Comparison of ENCODE assay signal across 8 cellular contexts in the genomic region with DNA sequence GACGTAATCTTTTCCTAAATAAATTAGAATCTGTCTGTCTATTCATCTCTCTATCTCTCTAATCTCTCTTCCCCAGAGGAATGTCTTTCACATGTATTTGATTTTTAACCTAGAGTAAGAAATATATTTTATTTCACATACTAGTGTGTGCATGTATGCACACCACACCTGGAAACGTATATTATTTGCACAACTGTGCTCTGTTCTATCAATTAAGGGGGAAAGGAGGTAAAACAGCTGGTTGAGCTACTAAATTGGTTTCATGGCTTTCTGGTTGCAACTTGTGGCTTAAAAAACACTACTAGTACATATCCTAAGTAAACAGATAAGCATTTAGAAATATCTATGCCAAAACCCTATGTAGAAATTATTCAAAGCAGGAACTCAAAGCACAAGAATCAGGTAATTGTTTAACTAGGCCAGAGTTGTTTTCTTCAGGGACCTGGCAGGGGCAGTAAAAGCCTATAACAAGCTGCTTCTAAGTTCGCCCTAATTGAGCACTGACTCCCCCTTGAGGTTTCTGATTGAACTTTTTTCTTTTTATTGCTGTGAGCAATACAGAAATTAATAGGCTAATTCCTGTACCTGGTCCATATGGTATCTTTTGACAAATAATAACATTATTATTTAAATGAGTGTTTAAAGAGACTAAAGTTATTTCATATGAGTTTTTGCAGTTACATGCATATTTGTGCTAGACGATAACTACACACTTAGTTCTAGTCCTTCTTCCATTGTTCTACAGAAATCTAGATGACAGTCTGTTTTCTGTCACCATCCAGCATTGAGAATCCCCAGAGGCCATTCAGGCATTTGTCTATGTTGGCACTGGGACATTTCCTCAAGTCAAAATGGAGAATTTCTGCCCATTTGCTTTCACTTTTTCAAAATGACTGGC.
DNase-seq lines count a peak whose midpoint lies in the region; ATAC-seq, FAIRE-seq and TF ChIP-seq lines count a peak whose summit lies in the region.

No MANE protein-coding gene starts in this region.

- intact Hi-C loops in GM12878 (cut with micrococcal nuclease; ENCODE audit: unreplicated experiment) = loop anchor here (1.0 kb wide), 1 partner anchor 37 kb away; no protein-coding TSS in a partner anchor

- TF ChIP-seq RAD21 in GM12878 (IDR thresholded peaks at IDR 0.05; ENCODE audit: insufficient read depth, low read depth, low read length) = peak; percentile 50

- no peak overlapping the region for H3K9ac ChIP-seq in GM12878 (ENCODE audit: control insufficient read depth, insufficient read depth, low read length)

- in situ Hi-C loops in GM12878 (cut with MboI) = no loop called here

- SMC1A ChIA-PET in GM12878 (lab: Charles Lee; ENCODE audit: uncharacterized antibody, unreplicated experiment) = interaction anchor here (1.1 to 2.5 kb wide), 4 partner anchors 12 to 130 kb away, joined by 3 to 13 read pairs (median 6); no protein-coding TSS in a partner anchor

- CTCF ChIA-PET in GM12878 (lab: Yijun Ruan, JAX) = interaction anchor here (0.6 to 2.9 kb wide), 6 partner anchors 15 to 438 kb away, joined by 3 to 41 read pairs (median 3); no protein-coding TSS in a partner anchor

- H3K4me3 ChIP-seq in GM12878 = no peak overlapping the region

- BruUV-seq in GM12878 (replicated peaks; lab: Mats Ljungman, UMichigan) = no TSS peak

- peak; percentile 74 for DNase-seq in DMS153 treated with DMSO at 0.1 percent for 48 hours (lab: John Stamatoyannopoulos, UW; ENCODE audit: unreplicated experiment)
- peak; percentile 29 to 59 for DNase-seq in NCI-H446 (lab: John Stamatoyannopoulos, UW)
- no peak for DNase-seq in GM12878 (ENCODE audit: low read depth, low spot score)
- DNase-seq in left kidney (ENCODE audit: low read depth, low spot score) = peak; percentile 74
- no peak for DNase-seq in stimulated activated CD4-positive, alpha-beta T cell treated with anti-CD3 and anti-CD28 coated beads, Interleukin-1b, Interleukin-23, amount 100 ng/mL, for 48 hours

- ATAC-seq in GM19455 (IDR thresholded peaks at IDR 0.05; ENCODE audit: unreplicated experiment) (peak; percentile 81), HG03432 (IDR thresholded peaks at IDR 0.05; ENCODE audit: unreplicated experiment) (peak; percentile 97), GM12878 (peak; percentile 92), HG02571 (IDR thresholded peaks at IDR 0.05; ENCODE audit: unreplicated experiment) (no peak)

- TF ChIP-seq EP300 in GM12878 (IDR thresholded peaks at IDR 0.05; ENCODE audit: borderline replicate concordance in 1 of 2, control insufficient read depth in 1 of 2, low read depth in 2 of 2, low read length in 2 of 2) = no peak

- H3K27ac ChIP-seq in GM12878 (ENCODE audit: control insufficient read depth, insufficient read depth) = no peak overlapping the region

- H3K9me3 ChIP-seq in GM12878 (replicated peaks; ENCODE audit: control insufficient read depth, insufficient read depth, low read length) = no peaks in the 10 kb centered on the region

- H3K79me2 ChIP-seq in GM12878 (ENCODE audit: control insufficient read depth, insufficient read depth, low read length) = no peaks in the 10 kb centered on the region

- POLR2A ChIA-PET in GM12878 (lab: Charles Lee) = no interaction called here

- TF ChIP-seq POLR2A in GM12878 (IDR thresholded peaks at IDR 0.05; ENCODE audit: low read depth, low read length) = no peak

- RAD21 ChIA-PET in GM12878 (lab: Charles Lee; ENCODE audit: unreplicated experiment) = interaction anchor here (1.2 kb wide), 2 partner anchors 34 to 38 kb away, joined by 4 to 5 read pairs; no protein-coding TSS in a partner anchor

- H2AFZ ChIP-seq in GM12878 (ENCODE audit: control insufficient read depth, low read depth, low read length) = no peak overlapping the region

- FAIRE-seq in GM12878 (lab: Jason Lieb, UNC) = peak; percentile 38

- no peaks in the 10 kb centered on the region for H4K20me1 ChIP-seq in GM12878 (ENCODE audit: control insufficient read depth, insufficient read depth)

- H3K36me3 ChIP-seq in GM12878 (ENCODE audit: control insufficient read depth in 2 of 2, insufficient read depth in 2 of 2, low read length in 1 of 2) = no peaks in the 10 kb centered on the region

- no peak overlapping the region for H3K4me2 ChIP-seq in GM12878 (ENCODE audit: control insufficient read depth, insufficient read depth)

- no peaks in the 10 kb centered on the region; a peak in 1 of 4 replicates for H3K27me3 ChIP-seq in GM12878 (replicated peaks in 1 of 2; ENCODE audit: control insufficient read depth in 2 of 2, insufficient read depth in 2 of 2, low read length in 1 of 2)

- 10% methylated on average over 4 of the region's 4 CpGs for WGBS in GM12878 (ENCODE audit: insufficient coverage, insufficient replicate concordance, low lambda C conversion rate, missing lambda C conversion rate)

- H3K4me1 ChIP-seq in GM12878 (ENCODE audit: control insufficient read depth, insufficient read depth, low read length) = no peaks in the 10 kb centered on the region

- TF ChIP-seq CTCF in GM12878 (IDR thresholded peaks at IDR 0.05 in 2 of 3, conservative IDR thresholded peaks at IDR 0.05 in 1 of 3; ENCODE audit: control insufficient read depth in 2 of 3, extremely low read depth in 1 of 3, insufficient read depth in 1 of 3, low read depth in 3 of 3, low read length in 3 of 3) = peak; percentile 49 to 65 (median 53); a peak in 5 of 6 replicates

TF ChIP-seq in GM12878, 131 proteins besides CTCF, POLR2A, EP300 and RAD21:
- TF ChIP-seq KAT2A (conservative IDR thresholded peaks at IDR 0.05; ENCODE audit: control insufficient read depth, low read depth, low read length) = no peak
- peak; percentile 32; the same call in 1 of the 2 replicates for TF ChIP-seq SMC3 (IDR thresholded peaks at IDR 0.05; ENCODE audit: borderline replicate concordance, low read length)
- TF ChIP-seq IKZF2 (IDR thresholded peaks at IDR 0.05) = no peak
- TF ChIP-seq JUND (IDR thresholded peaks at IDR 0.05; ENCODE audit: low read depth, low read length) = no peak
- no peak for TF ChIP-seq MAX (IDR thresholded peaks at IDR 0.05; ENCODE audit: low read depth, low read length)
- TF ChIP-seq SMAD5 (IDR thresholded peaks at IDR 0.05; ENCODE audit: low read depth) = no peak

Comparison
In these comparisons a context has a peak if more than half of its experiments do, and no peak if none do; other contexts are left out.
1. DNase-seq: peak in DMS153 treated with DMSO at 0.1 percent for 48 hours (single experiment), NCI-H446 (2 of 2) and left kidney (single experiment); none in GM12878 (single experiment) and stimulated activated CD4-positive, alpha-beta T cell treated with anti-CD3 and anti-CD28 coated beads, Interleukin-1b, Interleukin-23, amount 100 ng/mL, for 48 hours (single experiment).